In genomic region chr4:8401665-8402064, GRCh38 we compare ENCODE assay signal across 24 cellular contexts. TPM values are rescaled to one million over a fixed set of nuclear protein-coding genes. Genes with fewer than 3 reads are reported as not detected.
DNase-seq lines count a peak whose midpoint lies in the region; ATAC-seq and TF ChIP-seq lines count a peak whose summit lies in the region.
"Had no signal": no experiment of that assay in that cellular context is flagged by ENCODE, and none has a peak within 500 bp of the region (broad histone marks: within the 10 kb centered on the region; RNA-seq: fewer than 3 reads in every experiment).

No MANE protein-coding gene starts in this region.

- no peak for ATAC-seq in activated T-helper 17 cell treated with anti-CD3 and anti-CD28 coated beads, Interleukin-2, amount 50 U/mL, for 72 hours (replicated peaks)
- ATAC-seq in lower lobe of right lung, result no peak
- ATAC-seq in stimulated activated effector memory CD8-positive, alpha-beta T cell treated with anti-CD3 and anti-CD28 coated beads, Interleukin-12 subunit alpha, Interleukin-12 subunit beta, amount 100 ng/mL, for 72 hours, result no peak
- ATAC-seq: left lobe of liver, mucosa of descending colon, PC-3, T-helper 17 cell had no signal

- no peaks in the 10 kb centered on the region for H3K9me3 Mint-ChIP-seq in activated T-helper 17 cell treated with anti-CD3 and anti-CD28 coated beads, Interleukin-2, amount 50 U/mL, for 72 hours
- H3K9me3 Mint-ChIP-seq in stimulated activated effector memory CD8-positive, alpha-beta T cell treated with anti-CD3 and anti-CD28 coated beads, Interleukin-12 subunit alpha, Interleukin-12 subunit beta, amount 100 ng/mL, for 72 hours, result no peaks in the 10 kb centered on the region
- H3K9me3 Mint-ChIP-seq: CD4-positive, alpha-beta T cell had no signal

- no peak overlapping the region; a peak in 1 of 20 replicates for H3K4me3 ChIP-seq in BLaER1 treated with 17β-estradiol and CSF1 and Interleukin-3, amounts not matched to agents 10 nM and 100 nM
- no peak overlapping the region for H3K4me3 ChIP-seq in lower lobe of right lung
- H3K4me3 ChIP-seq: GM23248, mucosa of descending colon, neural progenitor cell, SJSA1, testis had no signal

- H3K9ac ChIP-seq in BLaER1 treated with 17β-estradiol and CSF1 and Interleukin-3, amounts not matched to agents 10 nM and 100 nM, result peak overlapping the region in 10 of 11 experiments; percentile 5 to 72 (median 60); a peak in 17 of 22 replicates
- H3K9ac ChIP-seq: GM23248, neural progenitor cell had no signal

- no peak overlapping the region for H3K4me3 Mint-ChIP-seq in activated T-helper 17 cell treated with anti-CD3 and anti-CD28 coated beads, Interleukin-2, amount 50 U/mL, for 72 hours
- no peak overlapping the region for H3K4me3 Mint-ChIP-seq in stimulated activated effector memory CD8-positive, alpha-beta T cell treated with anti-CD3 and anti-CD28 coated beads, Interleukin-12 subunit alpha, Interleukin-12 subunit beta, amount 100 ng/mL, for 72 hours
- H3K4me3 Mint-ChIP-seq: CD4-positive, alpha-beta T cell; neural progenitor cell; T-helper 17 cell had no signal

- intact Hi-C loops in lower lobe of right lung (cut with DNase I), result no loop called here

- DNase-seq in lower lobe of right lung (peak; percentile 39), pons (ENCODE audit: low spot score) (no peak), NCI-H146 treated with DMSO at 0.1 percent for 48 hours (lab: John Stamatoyannopoulos, UW; ENCODE audit: unreplicated experiment) (no peak), HCEC 1CT (no peak)
- DNase-seq in stimulated activated effector memory CD8-positive, alpha-beta T cell treated with anti-CD3 and anti-CD28 coated beads, Interleukin-12 subunit alpha, Interleukin-12 subunit beta, amount 100 ng/mL, for 72 hours (ENCODE audit: low spot score in 2 of 2), result no peak
- no peak for DNase-seq in NK-92 treated with Interleukin-12 subunit alpha and Interleukin-12 subunit beta, amount 100 ng/mL, for 24 hours (lab: John Stamatoyannopoulos, UW)
- DNase-seq: activated CD8-positive, alpha-beta memory T cell treated with anti-CD3 and anti-CD28 coated beads, Interleukin-2, amount 50 U/mL, for 4 hours; caudate nucleus; CD4-positive, alpha-beta T cell; DMS153; mucosa of descending colon; NCI-H1092; NCI-H2029; NCI-H345; PC-3; stimulated activated CD8-positive, alpha-beta memory T cell treated with anti-CD3 and anti-CD28 coated beads, Interleukin-4, amount 100 ng/mL, for 48 hours; T-helper 17 cell; testis had no signal

- 0 out of 22 replicates have a peak, but pooled peaks cover 0 to 2% (median 0%) of the 10 kb centered on the region in 11 experiments for H3K27me3 ChIP-seq in BLaER1 treated with 17β-estradiol and CSF1 and Interleukin-3, amounts not matched to agents 10 nM and 100 nM
- H3K27me3 ChIP-seq in lower lobe of right lung (ENCODE audit: low read depth), result no peaks in the 10 kb centered on the region
- H3K27me3 ChIP-seq: neural progenitor cell, SJSA1, testis had no signal

- H3K4me1 ChIP-seq in BLaER1 treated with 17β-estradiol and CSF1 and Interleukin-3, amounts not matched to agents 10 nM and 100 nM, result peaks cover 49 to 91% (median 88%) of the 10 kb centered on the region in 10 experiments
- peaks cover 14% of the 10 kb centered on the region for H3K4me1 ChIP-seq in lower lobe of right lung
- H3K4me1 ChIP-seq: neural progenitor cell, SJSA1, testis had no signal

- H3K27me3 Mint-ChIP-seq in activated T-helper 17 cell treated with anti-CD3 and anti-CD28 coated beads, Interleukin-2, amount 50 U/mL, for 72 hours, result no peaks in the 10 kb centered on the region
- H3K27me3 Mint-ChIP-seq: CD4-positive, alpha-beta T cell; T-helper 17 cell had no signal

- no peak for TF ChIP-seq CTCF in lower lobe of right lung (IDR thresholded peaks at IDR 0.05)

- no peaks in the 10 kb centered on the region for H3K4me1 Mint-ChIP-seq in activated T-helper 17 cell treated with anti-CD3 and anti-CD28 coated beads, Interleukin-2, amount 50 U/mL, for 72 hours
- peaks cover 13% of the 10 kb centered on the region for H3K4me1 Mint-ChIP-seq in stimulated activated effector memory CD8-positive, alpha-beta T cell treated with anti-CD3 and anti-CD28 coated beads, Interleukin-12 subunit alpha, Interleukin-12 subunit beta, amount 100 ng/mL, for 72 hours

- H3K4me2 ChIP-seq in BLaER1 treated with 17β-estradiol and CSF1 and Interleukin-3, amounts not matched to agents 10 nM and 100 nM, result peak overlapping the region; percentile 77 to 98 (median 90)
- H3K4me2 ChIP-seq: neural progenitor cell had no signal

- H3K36me3 ChIP-seq in BLaER1 treated with 17β-estradiol and CSF1 and Interleukin-3, amounts not matched to agents 10 nM and 100 nM, result peaks cover 14 to 33% (median 22%) of the 10 kb centered on the region in 11 experiments
- H3K36me3 ChIP-seq in lower lobe of right lung, result peaks cover 63% of the 10 kb centered on the region
- H3K36me3 ChIP-seq: neural progenitor cell, SJSA1 had no signal

- peaks cover 4 to 16% (median 13%) of the 10 kb centered on the region in 11 experiments; a peak in 20 of 22 replicates for H3K9me3 ChIP-seq in BLaER1 treated with 17β-estradiol and CSF1 and Interleukin-3, amounts not matched to agents 10 nM and 100 nM (replicated peaks in 1 of 11)
- H3K9me3 ChIP-seq in lower lobe of right lung, result no peaks in the 10 kb centered on the region
- H3K9me3 ChIP-seq: mucosa of descending colon, SJSA1, testis had no signal

- H3K36me3 Mint-ChIP-seq in activated T-helper 17 cell treated with anti-CD3 and anti-CD28 coated beads, Interleukin-2, amount 50 U/mL, for 72 hours (ENCODE audit: low read depth), result peaks cover 88% of the 10 kb centered on the region
- peaks cover 71% of the 10 kb centered on the region for H3K36me3 Mint-ChIP-seq in stimulated activated effector memory CD8-positive, alpha-beta T cell treated with anti-CD3 and anti-CD28 coated beads, Interleukin-12 subunit alpha, Interleukin-12 subunit beta, amount 100 ng/mL, for 72 hours

- peak overlapping the region; percentile 44 for H3K27ac Mint-ChIP-seq in activated T-helper 17 cell treated with anti-CD3 and anti-CD28 coated beads, Interleukin-2, amount 50 U/mL, for 72 hours
- peak overlapping the region; percentile 74 for H3K27ac Mint-ChIP-seq in stimulated activated effector memory CD8-positive, alpha-beta T cell treated with anti-CD3 and anti-CD28 coated beads, Interleukin-12 subunit alpha, Interleukin-12 subunit beta, amount 100 ng/mL, for 72 hours
- H3K27ac Mint-ChIP-seq: CD4-positive, alpha-beta T cell; neural progenitor cell had no signal

- peak overlapping the region; percentile 6 to 76 (median 65); a peak in 20 of 22 replicates for H3K27ac ChIP-seq in BLaER1 treated with 17β-estradiol and CSF1 and Interleukin-3, amounts not matched to agents 10 nM and 100 nM
- H3K27ac ChIP-seq in lower lobe of right lung, result peak overlapping the region; percentile 53
- H3K27ac ChIP-seq: GM23248, neural progenitor cell, SJSA1 had no signal

- H4K20me1 ChIP-seq in BLaER1 treated with 17β-estradiol and CSF1 and Interleukin-3, amounts not matched to agents 10 nM and 100 nM, result peaks cover 0 to 16% (median 0%) of the 10 kb centered on the region in 11 experiments; a peak in 4 of 22 replicates

RNA-seq across cellular contexts. Expression of gene ACOX3, which starts 38.9 kb away (rescaled TPM):
- 10 to 100 TPM; 34.4 to 63.6 TPM for total RNA-seq in activated T-helper 17 cell treated with anti-CD3 and anti-CD28 coated beads, Interleukin-2, amount 50 U/mL, for 72 hours
- 30.4 TPM for total RNA-seq in lower lobe of right lung

RNA-seq across cellular contexts. Expression of gene TRMT44, which starts 38.9 kb away (rescaled TPM):
- 10 to 100 TPM; 24.0 to 37.3 TPM for total RNA-seq in activated T-helper 17 cell treated with anti-CD3 and anti-CD28 coated beads, Interleukin-2, amount 50 U/mL, for 72 hours
- 23.9 TPM for total RNA-seq in lower lobe of right lung
